8 cellular contexts compared by ENCODE assay signal in genomic region chr4:7044415-7044930, GRCh38. TPM values are rescaled to one million over a fixed set of nuclear protein-coding genes. Genes with fewer than 3 reads are reported as not detected.
DNase-seq lines count a peak whose midpoint lies in the region; ATAC-seq and TF ChIP-seq lines count a peak whose summit lies in the region.

No MANE protein-coding gene starts in this region.

- peaks cover 48% of the 10 kb centered on the region for H4K20me1 ChIP-seq in Loucy (ENCODE audit: insufficient read depth, low read length, poor library complexity, severe bottlenecking)

- peaks cover 41% of the 10 kb centered on the region for H3K36me3 Mint-ChIP-seq in effector memory CD8-positive, alpha-beta T cell (ENCODE audit: insufficient read depth)
- no peaks in the 10 kb centered on the region for H3K36me3 Mint-ChIP-seq in nephron (ENCODE audit: low read depth)

- TF ChIP-seq CTCF in BJ (IDR thresholded peaks at IDR 0.05; ENCODE audit: insufficient read depth, low read depth, low read length) (no peak), Loucy (conservative IDR thresholded peaks at IDR 0.05; ENCODE audit: low read length) (no peak), nephron (IDR thresholded peaks at IDR 0.05; ENCODE audit: unreplicated experiment in 3 of 3) (no peak)

- no peaks in the 10 kb centered on the region for H3K27me3 Mint-ChIP-seq in effector memory CD8-positive, alpha-beta T cell
- peaks cover 7% of the 10 kb centered on the region for H3K27me3 Mint-ChIP-seq in nephron (ENCODE audit: low read depth)

- peak overlapping the region; percentile 84 for H3K4me2 ChIP-seq in Loucy (ENCODE audit: low read depth, low read length, poor library complexity, severe bottlenecking)

- peak overlapping the region; percentile 88 to 91 for H3K4me3 Mint-ChIP-seq in effector memory CD8-positive, alpha-beta T cell
- H3K4me3 Mint-ChIP-seq in nephron = peak overlapping the region; percentile 88 to 93 (median 90)

- H3K27me3 ChIP-seq in BJ (ENCODE audit: control insufficient read depth, insufficient read depth, low read length) (no peaks in the 10 kb centered on the region), Loucy (ENCODE audit: insufficient read depth, low read length, poor library complexity, severe bottlenecking) (peaks cover 33% of the 10 kb centered on the region)

- H3K36me3 ChIP-seq in BJ (ENCODE audit: control insufficient read depth, insufficient read depth, low read length) (peaks cover 2% of the 10 kb centered on the region; the same call in 1 of the 2 replicates), Loucy (ENCODE audit: insufficient read depth, low read length) (no peaks in the 10 kb centered on the region)

- TF ChIP-seq POLR2A in GM18505 (IDR thresholded peaks at IDR 0.05; ENCODE audit: borderline replicate concordance, extremely low read depth, insufficient read depth, insufficient read length) = no peak

- peak overlapping the region; percentile 96 for H3K4me3 ChIP-seq in BJ (ENCODE audit: low read depth, low read length)
- peak overlapping the region; percentile 96 for H3K4me3 ChIP-seq in Loucy (ENCODE audit: low read length, poor library complexity, severe bottlenecking)

- H3K9me3 Mint-ChIP-seq in effector memory CD8-positive, alpha-beta T cell = no peaks in the 10 kb centered on the region
- no peaks in the 10 kb centered on the region for H3K9me3 Mint-ChIP-seq in nephron

- H3K9me3 ChIP-seq in Loucy (ENCODE audit: insufficient read depth, low read depth, low read length) = no peaks in the 10 kb centered on the region

- ATAC-seq in effector memory CD8-positive, alpha-beta T cell (replicated peaks) = no peak
- ATAC-seq in GM19395 (IDR thresholded peaks at IDR 0.05; ENCODE audit: unreplicated experiment) (no peak), GM18505 (IDR thresholded peaks at IDR 0.05; ENCODE audit: unreplicated experiment) (no peak), GM19452 (IDR thresholded peaks at IDR 0.05; ENCODE audit: unreplicated experiment) (no peak)

- peak overlapping the region; percentile 85 to 89 for H3K27ac Mint-ChIP-seq in effector memory CD8-positive, alpha-beta T cell
- H3K27ac Mint-ChIP-seq in nephron = peak overlapping the region; percentile 49 to 88 (median 69)

- H3K9me2 ChIP-seq in Loucy (replicated peaks; ENCODE audit: low read depth, low read length) = no peaks in the 10 kb centered on the region

- H3K9ac ChIP-seq in Loucy (ENCODE audit: low read depth, low read length, poor library complexity, severe bottlenecking) = peak overlapping the region; percentile 78

- H3K79me2 ChIP-seq in Loucy (ENCODE audit: insufficient read depth, low read length) = peaks cover 15% of the 10 kb centered on the region; the same call in 1 of the 2 replicates

- DNase-seq in BJ (ENCODE audit: low read depth) (no peak), occipital lobe (lab: John Stamatoyannopoulos, UW) (no peak)
- DNase-seq in effector memory CD8-positive, alpha-beta T cell = no peak

- CTCF ChIA-PET in BJ (lab: Yijun Ruan, JAX) = interaction anchor here (0.6 to 4.8 kb wide), 4 partner anchors 25 to 314 kb away, joined by 3 to 45 read pairs (median 14); partner anchors contain the start of gene GRPEL1

- peaks cover 23% of the 10 kb centered on the region for H3K4me1 ChIP-seq in Loucy (ENCODE audit: insufficient read depth, low read length, poor library complexity, severe bottlenecking)

- peaks cover 53 to 57% of the 10 kb centered on the region in 2 donors for H3K4me1 Mint-ChIP-seq in effector memory CD8-positive, alpha-beta T cell (ENCODE audit: low read depth in 2 of 2)
- peaks cover 53% of the 10 kb centered on the region for H3K4me1 Mint-ChIP-seq in nephron

- POLR2A ChIA-PET in BJ (lab: Charles Lee) = interaction anchor here (0.6 kb wide), 1 partner anchor 10 kb away, joined by 3 read pairs; no protein-coding TSS in a partner anchor

- no peak overlapping the region for H2AFZ ChIP-seq in Loucy (ENCODE audit: low read length)

- no peaks in the 10 kb centered on the region for H3F3A ChIP-seq in Loucy (ENCODE audit: low read depth)

RNA-seq across cellular contexts. Expression of gene TADA2B, which starts 1.3 kb away (rescaled TPM):
- polyA plus RNA-seq in BJ (2011; rRNA removed) = 6.1 and 7.3 TPM in 2 replicates
- polyA minus RNA-seq in BJ (2011; rRNA and poly(A)+ RNA removed) = 5.3 and 7.7 TPM in 2 replicates
- 21.7 TPM for total RNA-seq in occipital lobe

RNA-seq across cellular contexts. Expression of gene GRPEL1, which starts 23.4 kb away (rescaled TPM):
- polyA plus RNA-seq in BJ (2011; rRNA removed) = 21.1 and 35.2 TPM in 2 replicates
- 10.8 and 12.1 TPM in 2 replicates for polyA minus RNA-seq in BJ (2011; rRNA and poly(A)+ RNA removed)
- 17.3 TPM for total RNA-seq in occipital lobe
